ENCODE assay signal across 14 cellular contexts in the genomic region with DNA sequence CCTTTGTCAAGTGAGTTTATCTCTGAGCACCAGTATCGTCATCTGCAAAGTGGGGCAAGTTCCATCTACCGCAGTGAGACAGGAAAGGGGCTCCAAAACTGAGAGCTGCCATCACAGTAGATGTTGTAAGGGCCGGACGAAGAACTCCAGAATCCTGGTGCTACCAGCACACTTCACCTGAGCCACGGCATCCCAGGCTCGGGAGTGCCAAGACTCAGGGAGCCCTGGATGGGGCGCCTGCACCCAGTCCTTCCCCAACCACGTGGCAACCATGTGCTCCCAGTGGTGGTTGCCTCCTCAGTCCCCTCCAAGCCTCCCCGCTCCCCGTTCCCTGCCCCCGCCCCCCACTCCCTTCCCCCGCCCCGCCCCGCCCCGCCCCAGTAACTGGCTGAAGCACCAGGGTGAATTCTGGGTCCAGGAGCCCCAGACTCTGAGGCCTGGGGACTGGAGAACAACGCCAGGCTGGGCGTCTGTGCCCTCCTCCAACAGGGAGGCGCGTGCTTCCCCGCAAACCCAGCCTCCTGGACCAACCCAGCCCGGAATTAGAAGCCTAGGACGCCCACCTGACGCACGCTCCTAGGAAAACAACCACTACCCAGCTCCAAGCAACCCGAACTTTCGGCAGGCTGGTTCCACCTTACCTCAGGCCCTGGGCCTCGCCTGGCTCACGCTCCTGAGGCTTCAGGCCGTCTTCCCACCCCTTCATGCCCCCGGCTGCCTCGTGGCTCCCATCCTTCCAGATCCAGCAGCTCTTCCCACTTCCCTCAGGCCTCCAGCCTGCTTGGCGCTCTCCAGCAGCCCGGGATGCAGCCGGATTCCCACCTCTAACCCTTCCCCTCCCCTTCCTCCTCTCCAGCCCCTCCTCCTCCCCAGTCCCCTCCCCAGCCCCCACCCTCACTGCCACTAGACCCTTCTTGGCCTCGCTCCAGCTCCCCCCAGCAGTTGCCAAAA.
"Had no signal": no experiment of that assay in that cellular context is flagged by ENCODE, and none has a peak within 500 bp of the region (broad histone marks: within the 10 kb centered on the region; RNA-seq: fewer than 3 reads in every experiment).

No MANE protein-coding gene starts in this region.

- H3K27me3 ChIP-seq: spleen had no signal

- FAIRE-seq: bronchial epithelial cell, keratinocyte, TTC549 had no signal

- DNase-seq: activated CD4-positive, alpha-beta T cell treated with anti-CD3 and anti-CD28 coated beads for 36 hours; activated CD4-positive, alpha-beta T cell treated with anti-CD3 and anti-CD28 coated beads, Interleukin-2, amount 50 U/mL, for 48 hours; cerebellar nuclear complex; cortex of kidney; effector CD4-positive, alpha-beta T cell; left ventricle myocardium inferior; naive thymus-derived CD4-positive, alpha-beta T cell; spleen; stimulated activated naive B cell treated with anti-CD40 and anti-IgM and Interleukin-4, amounts not matched to agents 10 μg/mL and 1 μg/mL and 100 μg/mL, for 72 hours had no signal

- ATAC-seq: activated CD4-positive, alpha-beta T cell treated with anti-CD3 and anti-CD28 coated beads for 36 hours; naive thymus-derived CD4-positive, alpha-beta T cell; stimulated activated naive B cell treated with anti-CD40 and anti-IgM and Interleukin-4, amounts not matched to agents 10 μg/mL and 1 μg/mL and 100 μg/mL, for 72 hours had no signal

- H3K4me3 Mint-ChIP-seq: activated CD4-positive, alpha-beta T cell treated with anti-CD3 and anti-CD28 coated beads for 36 hours; activated naive CD8-positive, alpha-beta T cell; activated T-helper 1 cell treated with anti-CD3 and anti-CD28 coated beads, Interleukin-12 subunit alpha, Interleukin-12 subunit beta, Interleukin-2, Interleukin-4 antibody, amounts not matched to agents 30 ng/mL and 10 ng/mL and 1 ng/mL, durations not matched to agents 14 hours and 24 hours and 36 hours; naive thymus-derived CD4-positive, alpha-beta T cell; stimulated activated naive B cell treated with anti-CD40 and anti-IgM and Interleukin-4, amounts not matched to agents 10 μg/mL and 1 μg/mL and 100 μg/mL, for 72 hours had no signal

- H3K9me3 Mint-ChIP-seq: activated T-helper 1 cell treated with anti-CD3 and anti-CD28 coated beads, Interleukin-12 subunit alpha, Interleukin-12 subunit beta, Interleukin-2, Interleukin-4 antibody, amounts not matched to agents 30 ng/mL and 10 ng/mL and 1 ng/mL, durations not matched to agents 14 hours and 24 hours and 36 hours; stimulated activated naive B cell treated with anti-CD40 and anti-IgM and Interleukin-4, amounts not matched to agents 10 μg/mL and 1 μg/mL and 100 μg/mL, for 72 hours had no signal

- H3K27ac Mint-ChIP-seq: activated CD4-positive, alpha-beta T cell treated with anti-CD3 and anti-CD28 coated beads for 36 hours; activated naive CD8-positive, alpha-beta T cell; activated T-helper 1 cell treated with anti-CD3 and anti-CD28 coated beads, Interleukin-12 subunit alpha, Interleukin-12 subunit beta, Interleukin-2, Interleukin-4 antibody, amounts not matched to agents 30 ng/mL and 10 ng/mL and 1 ng/mL, durations not matched to agents 14 hours and 24 hours and 36 hours; naive thymus-derived CD4-positive, alpha-beta T cell; stimulated activated naive B cell treated with anti-CD40 and anti-IgM and Interleukin-4, amounts not matched to agents 10 μg/mL and 1 μg/mL and 100 μg/mL, for 72 hours had no signal

- H3K27me3 Mint-ChIP-seq: activated naive CD8-positive, alpha-beta T cell had no signal

- H3K4me1 Mint-ChIP-seq: activated CD4-positive, alpha-beta T cell treated with anti-CD3 and anti-CD28 coated beads for 36 hours; naive thymus-derived CD4-positive, alpha-beta T cell; stimulated activated naive B cell treated with anti-CD40 and anti-IgM and Interleukin-4, amounts not matched to agents 10 μg/mL and 1 μg/mL and 100 μg/mL, for 72 hours had no signal

- H3K4me1 ChIP-seq: spleen had no signal

- H3K4me3 ChIP-seq: left ventricle myocardium inferior, spleen had no signal

- H3K36me3 ChIP-seq: left ventricle myocardium inferior, spleen had no signal

- H3K27ac ChIP-seq: left ventricle myocardium inferior, spleen had no signal

- H3K36me3 Mint-ChIP-seq: naive thymus-derived CD4-positive, alpha-beta T cell; stimulated activated naive B cell treated with anti-CD40 and anti-IgM and Interleukin-4, amounts not matched to agents 10 μg/mL and 1 μg/mL and 100 μg/mL, for 72 hours had no signal

- H3K9me3 ChIP-seq: left ventricle myocardium inferior had no signal
